1 cellular context compared by ENCODE assay signal in genomic region chr10:28532509-28533314, GRCh38.
TF ChIP-seq lines count a peak whose summit lies in the region.

Gene WAC, plus strand, starts transcription at chr10:28533118. Its CDS starts 462 bp downstream, at chr10:28533580.

TF ChIP-seq in HepG2, 621 proteins besides CTCF, POLR2A, EP300 and RAD21 (continued from another document and continues in another):
- TF ChIP-seq GFI1 (CRISPR knock-in tag; IDR thresholded peaks at IDR 0.05; ENCODE audit: borderline replicate concordance): peak; percentile 58; the same call in 1 of the 2 replicates
- TF ChIP-seq ZHX2 (IDR thresholded peaks at IDR 0.05; ENCODE audit: low read depth): peak; percentile 46; the same call in 1 of the 2 replicates
- no peak; the same call in 1 of the 2 replicates for TF ChIP-seq ZHX2 (CRISPR knock-in tag; IDR thresholded peaks at IDR 0.05; ENCODE audit: borderline replicate concordance)
- TF ChIP-seq SRF (IDR thresholded peaks at IDR 0.05; ENCODE audit: low read depth, low read length): peak; percentile 67; the same call in 1 of the 2 replicates
- peak; percentile 77; the same call in 1 of the 2 replicates for TF ChIP-seq CSRNP1 (CRISPR knock-in tag; IDR thresholded peaks at IDR 0.05)
- TF ChIP-seq ZNF564 (CRISPR knock-in tag; IDR thresholded peaks at IDR 0.05): no peak; the same call in none of the 2 replicates
- no peak for TF ChIP-seq FOXP1 (IDR thresholded peaks at IDR 0.05)
- TF ChIP-seq FOXP1 (CRISPR knock-in tag; IDR thresholded peaks at IDR 0.05): no peak
- TF ChIP-seq ZBTB40 (IDR thresholded peaks at IDR 0.05): no peak
- peak; percentile 59; the same call in 1 of the 2 replicates for TF ChIP-seq ZBTB40 (CRISPR knock-in tag; IDR thresholded peaks at IDR 0.05)
- no peak for TF ChIP-seq BHLHE40 (IDR thresholded peaks at IDR 0.05; ENCODE audit: low read length)
- TF ChIP-seq NONO (IDR thresholded peaks at IDR 0.05): no peak
- peak; percentile 90 for TF ChIP-seq NONO (CRISPR knock-in tag; conservative IDR thresholded peaks at IDR 0.05)
- no peak for TF ChIP-seq NFKBIZ (CRISPR knock-in tag; IDR thresholded peaks at IDR 0.05)
- TF ChIP-seq SMAD3 (CRISPR knock-in tag; IDR thresholded peaks at IDR 0.05): peak; percentile 58; the same call in 1 of the 2 replicates
- peak; percentile 23; the same call in 1 of the 2 replicates for TF ChIP-seq ZNF776 (CRISPR knock-in tag; IDR thresholded peaks at IDR 0.05)
- no peak for TF ChIP-seq ZFP36 (IDR thresholded peaks at IDR 0.05; ENCODE audit: borderline replicate concordance, low read depth, low read length, partially characterized antibody)
- no peak for TF ChIP-seq GTF2F1 (IDR thresholded peaks at IDR 0.05; ENCODE audit: low read length)
- TF ChIP-seq PBX2 (CRISPR knock-in tag; IDR thresholded peaks at IDR 0.05): no peak
- no peak for TF ChIP-seq KLF15 (CRISPR knock-in tag; IDR thresholded peaks at IDR 0.05; ENCODE audit: borderline replicate concordance)
- TF ChIP-seq TAF1 (CRISPR knock-in tag; IDR thresholded peaks at IDR 0.05): peak; percentile 96
- TF ChIP-seq SIX1 (CRISPR knock-in tag; IDR thresholded peaks at IDR 0.05; ENCODE audit: borderline replicate concordance): no peak
- no peak for TF ChIP-seq GMEB2 (CRISPR knock-in tag; IDR thresholded peaks at IDR 0.05; ENCODE audit: low read depth)
- TF ChIP-seq HNF4G (IDR thresholded peaks at IDR 0.05; ENCODE audit: borderline replicate concordance, low read depth, low read length): peak; percentile 38; the same call in 1 of the 2 replicates
- peak; percentile 5; the same call in 1 of the 2 replicates for TF ChIP-seq HNF4G (CRISPR knock-in tag; IDR thresholded peaks at IDR 0.05; ENCODE audit: borderline replicate concordance, low read depth)
- 0 out of 2 replicates have a peak, but pooled peaks have one; percentile 40 for TF ChIP-seq SNAI1 (CRISPR knock-in tag; IDR thresholded peaks at IDR 0.05; ENCODE audit: borderline replicate concordance)
- TF ChIP-seq TIGD3 (CRISPR knock-in tag; IDR thresholded peaks at IDR 0.05; ENCODE audit: borderline replicate concordance): 0 out of 2 replicates have a peak, but pooled peaks have one; percentile 38
- TF ChIP-seq NFATC3 (CRISPR knock-in tag; IDR thresholded peaks at IDR 0.05): no peak
- peak; percentile 50 for TF ChIP-seq ZBTB33 (CRISPR knock-in tag; IDR thresholded peaks at IDR 0.05)
- TF ChIP-seq DNMT3B (CRISPR knock-in tag; conservative IDR thresholded peaks at IDR 0.05): no peak
- TF ChIP-seq GPBP1L1 (CRISPR knock-in tag; IDR thresholded peaks at IDR 0.05): no peak
